ENCODE assay signal across 23 cellular contexts in genomic region chr6:107557698-107558097, GRCh38.
DNase-seq lines count a peak whose midpoint lies in the region; ATAC-seq, FAIRE-seq and TF ChIP-seq lines count a peak whose summit lies in the region.
"Had no signal": no experiment of that assay in that cellular context is flagged by ENCODE, and none has a peak within 500 bp of the region (broad histone marks: within the 10 kb centered on the region; RNA-seq: fewer than 3 reads in every experiment).

No MANE protein-coding gene starts in this region.

- H3K4me2 ChIP-seq in A549 (no peak overlapping the region), K562 (ENCODE audit: insufficient read depth, low read length) (no peak overlapping the region)
- H3K4me2 ChIP-seq: BLaER1 had no signal

- no peak overlapping the region for H2AFZ ChIP-seq in K562 (ENCODE audit: low read depth, low read length)

- H3K27ac Mint-ChIP-seq in WTC11: 0 out of 2 replicates have a peak overlapping the region, but pooled peaks have one; percentile 14
- H3K27ac Mint-ChIP-seq in activated CD8-positive, alpha-beta T cell treated with anti-CD3 and anti-CD28 coated beads for 36 hours: no peak overlapping the region
- H3K27ac Mint-ChIP-seq: CD14-positive monocyte; CD4-positive, alpha-beta memory T cell; CD4-positive, CD25-positive, alpha-beta regulatory T cell; CD8-positive, alpha-beta memory T cell had no signal

- H3K36me3 Mint-ChIP-seq in WTC11: no peaks in the 10 kb centered on the region; the same call in 1 of the 2 replicates
- no peaks in the 10 kb centered on the region for H3K36me3 Mint-ChIP-seq in activated CD8-positive, alpha-beta T cell treated with anti-CD3 and anti-CD28 coated beads for 36 hours (ENCODE audit: low read depth)
- H3K36me3 Mint-ChIP-seq: CD14-positive monocyte; CD4-positive, alpha-beta memory T cell; CD4-positive, CD25-positive, alpha-beta regulatory T cell; CD8-positive, alpha-beta memory T cell had no signal

- no peak for TF ChIP-seq RAD21 in A549 (conservative IDR thresholded peaks at IDR 0.05 in 1 of 2, IDR thresholded peaks at IDR 0.05 in 1 of 2)
- TF ChIP-seq RAD21 in K562 (CRISPR knock-in tag; conservative IDR thresholded peaks at IDR 0.05 in 1 of 2, IDR thresholded peaks at IDR 0.05 in 1 of 2): no peak

- peaks cover 32% of the 10 kb centered on the region for H3K4me1 Mint-ChIP-seq in WTC11
- H3K4me1 Mint-ChIP-seq in activated CD8-positive, alpha-beta T cell treated with anti-CD3 and anti-CD28 coated beads for 36 hours (ENCODE audit: low read depth): no peaks in the 10 kb centered on the region
- H3K4me1 Mint-ChIP-seq: CD14-positive monocyte; CD4-positive, alpha-beta memory T cell; CD4-positive, CD25-positive, alpha-beta regulatory T cell; CD8-positive, alpha-beta memory T cell had no signal

- H3K4me3 Mint-ChIP-seq in WTC11: no peak overlapping the region
- no peak overlapping the region for H3K4me3 Mint-ChIP-seq in activated CD8-positive, alpha-beta T cell treated with anti-CD3 and anti-CD28 coated beads for 36 hours
- H3K4me3 Mint-ChIP-seq: CD14-positive monocyte; CD4-positive, alpha-beta memory T cell; CD4-positive, CD25-positive, alpha-beta regulatory T cell; CD8-positive, alpha-beta memory T cell had no signal

- H3K4me3 ChIP-seq in A549: no peak overlapping the region
- no peak overlapping the region for H3K4me3 ChIP-seq in K562
- H3K4me3 ChIP-seq: BLaER1 had no signal

- DNase-seq in A549 (ENCODE audit: low read depth in 1 of 2, low spot score in 1 of 2): no peak
- DNase-seq in WTC11 (ENCODE audit: low spot score): no peak
- no peak for DNase-seq in K562 (ENCODE audit: extremely low read depth in 1 of 4, low spot score in 3 of 4)
- no peak for DNase-seq in urothelium cell line (ENCODE audit: low spot score)
- DNase-seq in activated CD8-positive, alpha-beta T cell treated with anti-CD3 and anti-CD28 coated beads for 36 hours: no peak
- DNase-seq: ACHN; BE2C; C1 segment of cervical spinal cord; CD4-positive, alpha-beta memory T cell; CD4-positive, CD25-positive, alpha-beta regulatory T cell; CD8-positive, alpha-beta memory T cell; COR-L47; DMS 273 treated with DMSO at 0.1 percent for 48 hours; DMS153; DMS53; DMS79; DND-41; EL; GDM1 had no signal

- no peaks in the 10 kb centered on the region for H3K79me2 ChIP-seq in K562 (ENCODE audit: control insufficient read depth, insufficient read depth, low read length)

- no peak overlapping the region for H3K9ac ChIP-seq in K562 (ENCODE audit: insufficient read depth in 1 of 2, low read depth in 2 of 2, low read length in 2 of 2)
- H3K9ac ChIP-seq: BLaER1 had no signal

- H3K9me3 Mint-ChIP-seq in WTC11: no peaks in the 10 kb centered on the region
- H3K9me3 Mint-ChIP-seq in activated CD8-positive, alpha-beta T cell treated with anti-CD3 and anti-CD28 coated beads for 36 hours: no peaks in the 10 kb centered on the region
- H3K9me3 Mint-ChIP-seq: CD4-positive, CD25-positive, alpha-beta regulatory T cell; CD8-positive, alpha-beta memory T cell had no signal

- CTCF ChIA-PET in A549 (lab: Yijun Ruan, JAX) (no interaction called here), WTC11 (lab: Charles Lee) (no interaction called here), K562 (lab: Yijun Ruan, JAX; ENCODE audit: low intra/inter-chr PET ratio) (no interaction called here)
- CTCF ChIA-PET in activated CD8-positive, alpha-beta T cell treated with anti-CD3 and anti-CD28 coated beads for 36 hours (lab: Charles Lee): interaction anchor here (0.7 kb wide), 1 partner anchor 77 kb away, joined by 3 read pairs; no protein-coding TSS in a partner anchor

- H3K27ac ChIP-seq in A549: no peak overlapping the region
- no peak overlapping the region for H3K27ac ChIP-seq in K562 (ENCODE audit: extremely low read depth, low read depth, low read length)
- H3K27ac ChIP-seq: 22Rv1, BLaER1 had no signal

- POLR2A ChIA-PET in A549 (lab: Yijun Ruan, JAX) (no interaction called here), WTC11 (lab: Charles Lee) (no interaction called here), K562 (lab: Yijun Ruan, JAX) (interaction anchor here (1.0 kb wide), 1 partner anchor 29 kb away, joined by 3 read pairs; no protein-coding TSS in a partner anchor)
- POLR2A ChIA-PET in activated CD8-positive, alpha-beta T cell treated with anti-CD3 and anti-CD28 coated beads for 36 hours (lab: Charles Lee): no interaction called here

- peaks cover 7 to 15% of the 10 kb centered on the region in 2 experiments; a peak in 3 of 5 replicates for H3K27me3 ChIP-seq in K562 (ENCODE audit: control insufficient read depth in 2 of 2, insufficient read depth in 2 of 2, low read length in 2 of 2)
- H3K27me3 ChIP-seq: BE2C, BLaER1 had no signal

- FAIRE-seq in A549 (lab: Jason Lieb, UNC) (no peak), K562 (lab: Jason Lieb, UNC) (peak; percentile 6), urothelium cell line (lab: Jason Lieb, UNC) (no peak)
- FAIRE-seq: GM12891 had no signal

- TF ChIP-seq CTCF in A549 (IDR thresholded peaks at IDR 0.05) (no peak), WTC11 (IDR thresholded peaks at IDR 0.05) (no peak), K562 (IDR thresholded peaks at IDR 0.05 in 2 of 3, conservative IDR thresholded peaks at IDR 0.05 in 1 of 3; ENCODE audit: insufficient read depth in 2 of 3, low read depth in 1 of 3, low read length in 3 of 3) (no peak)
- TF ChIP-seq CTCF in activated CD8-positive, alpha-beta T cell treated with anti-CD3 and anti-CD28 coated beads for 36 hours (IDR thresholded peaks at IDR 0.05): no peak

- no peaks in the 10 kb centered on the region for H4K20me1 ChIP-seq in K562 (replicated peaks; ENCODE audit: control insufficient read depth, insufficient read depth, low read length)
- H4K20me1 ChIP-seq: BLaER1 had no signal

- no peaks in the 10 kb centered on the region for H3K4me1 ChIP-seq in A549
- H3K4me1 ChIP-seq in K562 (replicated peaks in 1 of 2; ENCODE audit: control insufficient read depth in 2 of 2, insufficient read depth in 2 of 2, low read length in 2 of 2): no peaks in the 10 kb centered on the region
- H3K4me1 ChIP-seq: BLaER1 had no signal

- TF ChIP-seq POLR2A in A549 (IDR thresholded peaks at IDR 0.05; ENCODE audit: low read length): no peak
- TF ChIP-seq POLR2A in K562 (conservative IDR thresholded peaks at IDR 0.05): no peak

- H3K36me3 ChIP-seq in K562 (ENCODE audit: control insufficient read depth, insufficient read depth, low read length): no peaks in the 10 kb centered on the region
- H3K36me3 ChIP-seq: BLaER1 had no signal

- in situ Hi-C loops in K562 (cut with MboI): no loop called here

- H3K9me3 ChIP-seq in A549 (no peaks in the 10 kb centered on the region), K562 (replicated peaks; ENCODE audit: control insufficient read depth, insufficient read depth, low read depth, low read length) (no peaks in the 10 kb centered on the region)
- H3K9me3 ChIP-seq: BE2C, BLaER1 had no signal

- no peak for ATAC-seq in A549
- no peak for ATAC-seq in WTC11
- ATAC-seq in K562: no peak
- no peak for ATAC-seq in activated CD8-positive, alpha-beta T cell treated with anti-CD3 and anti-CD28 coated beads for 36 hours

- intact Hi-C loops in K562 (cut with micrococcal nuclease): no loop called here
- intact Hi-C loops in activated CD8-positive, alpha-beta T cell treated with anti-CD3 and anti-CD28 coated beads for 36 hours (cut with micrococcal nuclease): no loop called here

- H3K27me3 Mint-ChIP-seq in WTC11 (ENCODE audit: low read depth): no peaks in the 10 kb centered on the region
- peaks cover 7% of the 10 kb centered on the region for H3K27me3 Mint-ChIP-seq in activated CD8-positive, alpha-beta T cell treated with anti-CD3 and anti-CD28 coated beads for 36 hours

- no TSS peak for BruUV-seq in K562 (replicated peaks; lab: Mats Ljungman, UMichigan)

- H3K9me1 ChIP-seq in K562 (ENCODE audit: control insufficient read depth, insufficient read depth, low read length): no peaks in the 10 kb centered on the region

- TF ChIP-seq EP300 in A549 (IDR thresholded peaks at IDR 0.05): no peak
- no peak for TF ChIP-seq EP300 in K562 (IDR thresholded peaks at IDR 0.05; ENCODE audit: low read length)

TF ChIP-seq in A549, 52 proteins besides CTCF, POLR2A, EP300 and RAD21:
- TF ChIP-seq RFX5 (IDR thresholded peaks at IDR 0.05) (no peak), MAFK (IDR thresholded peaks at IDR 0.05; ENCODE audit: partially characterized antibody) (peak; percentile 17), HEYL (CRISPR knock-in tag; IDR thresholded peaks at IDR 0.05) (no peak), RNF2 (IDR thresholded peaks at IDR 0.05; ENCODE audit: borderline replicate concordance, low read depth) (no peak)

TF ChIP-seq in WTC11, 78 proteins besides CTCF, POLR2A, EP300 and RAD21:
- TF ChIP-seq ESRRA (CRISPR knock-in tag; IDR thresholded peaks at IDR 0.05; ENCODE audit: borderline replicate concordance): no peak
- no peak for TF ChIP-seq SOX15 (CRISPR knock-in tag; IDR thresholded peaks at IDR 0.05)
- no peak for TF ChIP-seq NR1H2 (CRISPR knock-in tag; IDR thresholded peaks at IDR 0.05)
- no peak for TF ChIP-seq ELF4 (CRISPR knock-in tag; IDR thresholded peaks at IDR 0.05; ENCODE audit: low read depth)

TF ChIP-seq in K562, 482 proteins besides CTCF, POLR2A, EP300 and RAD21:
- 0 out of 2 replicates have a peak, but pooled peaks have one; percentile 14 for TF ChIP-seq NFE2 (IDR thresholded peaks at IDR 0.05; ENCODE audit: low read depth)
- peak; percentile 52 for TF ChIP-seq MAFG (tag; conservative IDR thresholded peaks at IDR 0.05)
- TF ChIP-seq ZNF175 (CRISPR knock-in tag; IDR thresholded peaks at IDR 0.05; ENCODE audit: low read depth): no peak
- no peak for TF ChIP-seq YBX1 (IDR thresholded peaks at IDR 0.05)
- 0 out of 2 replicates have a peak, but pooled peaks have one; percentile 10 for TF ChIP-seq C11orf30 (IDR thresholded peaks at IDR 0.05; ENCODE audit: low read depth)
- peak; percentile 59; the same call in 1 of the 2 replicates for TF ChIP-seq ZNF316 (IDR thresholded peaks at IDR 0.05)
